Comparison of ENCODE assay signal across 24 cellular contexts in genomic region chr15:80007532-80007931, GRCh38. TPM values are rescaled to one million over a fixed set of nuclear protein-coding genes. Genes with fewer than 3 reads are reported as not detected.
"Had no signal": no experiment of that assay in that cellular context is flagged by ENCODE, and none has a peak within 500 bp of the region (broad histone marks: within the 10 kb centered on the region; RNA-seq: fewer than 3 reads in every experiment).

No MANE protein-coding gene starts in this region.

- H3K27me3 Mint-ChIP-seq: natural killer cell treated with Interleukin-12 subunit alpha and Interleukin-12 subunit beta and Interleukin-15 and Interleukin-18, amount 100 ng/mL, for 72 hours; stimulated activated naive B cell treated with anti-CD40 and anti-IgM and Interleukin-4, amounts not matched to agents 10 μg/mL and 1 μg/mL and 100 μg/mL, for 72 hours; stimulated activated naive CD8-positive, alpha-beta T cell treated with anti-CD3 and anti-CD28 coated beads, Interleukin-15, amount 100 ng/mL, for 72 hours had no signal

- H3K36me3 Mint-ChIP-seq: natural killer cell treated with Interleukin-12 subunit alpha and Interleukin-12 subunit beta and Interleukin-15 and Interleukin-18, amount 100 ng/mL, for 72 hours; neural progenitor cell had no signal

- H2AFZ ChIP-seq: hepatocyte, parathyroid adenoma had no signal

- H3K27ac Mint-ChIP-seq: natural killer cell treated with Interleukin-12 subunit alpha and Interleukin-12 subunit beta and Interleukin-15 and Interleukin-18, amount 100 ng/mL, for 72 hours; neural progenitor cell; stimulated activated naive CD8-positive, alpha-beta T cell treated with anti-CD3 and anti-CD28 coated beads, Interleukin-15, amount 100 ng/mL, for 72 hours had no signal

- H3K79me2 ChIP-seq: hepatocyte, parathyroid adenoma had no signal

- H3K4me1 Mint-ChIP-seq: neural progenitor cell; stimulated activated naive CD8-positive, alpha-beta T cell treated with anti-CD3 and anti-CD28 coated beads, Interleukin-15, amount 100 ng/mL, for 72 hours had no signal

- H3K27me3 ChIP-seq: dorsolateral prefrontal cortex, hepatocyte, neural progenitor cell, testis, tibial nerve, upper lobe of right lung, vagina had no signal

- H3K9me3 ChIP-seq: prostate gland, testis, tibial nerve, upper lobe of right lung, vagina had no signal

- H3K4me1 ChIP-seq: neural progenitor cell, parathyroid adenoma, prostate gland, tibial nerve, upper lobe of right lung, vagina had no signal

- H3K4me3 Mint-ChIP-seq: natural killer cell treated with Interleukin-12 subunit alpha and Interleukin-12 subunit beta and Interleukin-15 and Interleukin-18, amount 100 ng/mL, for 72 hours; neural progenitor cell; stimulated activated naive B cell treated with anti-CD40 and anti-IgM and Interleukin-4, amounts not matched to agents 10 μg/mL and 1 μg/mL and 100 μg/mL, for 72 hours; stimulated activated naive CD8-positive, alpha-beta T cell treated with anti-CD3 and anti-CD28 coated beads, Interleukin-15, amount 100 ng/mL, for 72 hours had no signal

- H3K9me3 Mint-ChIP-seq: natural killer cell treated with Interleukin-12 subunit alpha and Interleukin-12 subunit beta and Interleukin-15 and Interleukin-18, amount 100 ng/mL, for 72 hours; stimulated activated naive CD8-positive, alpha-beta T cell treated with anti-CD3 and anti-CD28 coated beads, Interleukin-15, amount 100 ng/mL, for 72 hours had no signal

- ATAC-seq: natural killer cell treated with Interleukin-12 subunit alpha and Interleukin-12 subunit beta and Interleukin-15 and Interleukin-18, amount 100 ng/mL, for 72 hours; stimulated activated naive CD8-positive, alpha-beta T cell treated with anti-CD3 and anti-CD28 coated beads, Interleukin-15, amount 100 ng/mL, for 72 hours; upper lobe of right lung had no signal

- H3K9ac ChIP-seq: neural progenitor cell, parathyroid adenoma had no signal

- H3K27ac ChIP-seq: coronary artery, dorsolateral prefrontal cortex, hepatocyte, neural progenitor cell, parathyroid adenoma, prostate gland, testis, tibial nerve, upper lobe of right lung, vagina had no signal

- H3K4me2 ChIP-seq: hepatocyte, neural progenitor cell had no signal

- H3K4me3 ChIP-seq: coronary artery, dorsolateral prefrontal cortex, hepatocyte, neural progenitor cell, prostate gland, testis, tibial nerve, upper lobe of right lung, vagina had no signal

- DNase-seq: dorsolateral prefrontal cortex; effector CD8-positive, alpha-beta T cell; foreskin melanocyte; head of caudate nucleus; kidney glomerular epithelial cell; mammary epithelial cell; midbrain; occipital lobe; retina; small intestine; stimulated activated CD4-positive, alpha-beta T cell treated with anti-CD3 and anti-CD28 coated beads, Interleukin-12 subunit alpha, Interleukin-12 subunit beta, amount 100 ng/mL, for 4 hours; stimulated activated naive B cell treated with anti-CD40 and anti-IgM and Interleukin-4, amounts not matched to agents 10 μg/mL and 1 μg/mL and 100 μg/mL, for 72 hours; stimulated activated naive CD8-positive, alpha-beta T cell treated with anti-CD3 and anti-CD28 coated beads, Interleukin-15, amount 100 ng/mL, for 72 hours; testis; upper lobe of right lung had no signal

- H3K36me3 ChIP-seq: neural progenitor cell, prostate gland, tibial nerve, upper lobe of right lung, vagina had no signal

RNA-seq across cellular contexts. Expression of gene BCL2A1, which starts 36.5 kb away (rescaled TPM):
- total RNA-seq: chondrocyte, testis had no signal
